ENCODE assay signal across 23 cellular contexts in the genomic region with DNA sequence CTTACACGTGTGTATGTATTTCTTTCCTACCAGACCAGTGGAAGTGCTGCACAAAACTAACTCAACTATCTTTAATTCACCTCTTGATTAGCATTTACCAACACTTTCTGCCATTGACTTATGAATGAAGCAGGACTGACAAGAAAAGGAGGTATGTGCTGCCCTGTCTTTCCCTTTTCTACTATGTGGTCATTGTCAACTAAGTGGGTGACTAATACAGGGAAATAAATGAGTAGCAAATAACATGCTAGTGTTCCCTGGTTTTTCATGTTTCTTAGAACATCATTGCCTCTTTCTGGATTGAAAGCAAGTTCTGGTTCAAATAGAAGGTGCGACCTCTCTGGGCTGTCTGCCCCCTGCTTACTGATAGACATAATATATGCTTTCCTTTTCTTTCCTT.
DNase-seq lines count a peak whose midpoint lies in the region; ATAC-seq, FAIRE-seq and TF ChIP-seq lines count a peak whose summit lies in the region.
"Had no signal": no experiment of that assay in that cellular context is flagged by ENCODE, and none has a peak within 500 bp of the region (broad histone marks: within the 10 kb centered on the region; RNA-seq: fewer than 3 reads in every experiment).

No MANE protein-coding gene starts in this region.

- TF ChIP-seq POLR2A in H54 (IDR thresholded peaks at IDR 0.05; ENCODE audit: low read depth, low read length): no peak

- DNase-seq in H54 (ENCODE audit: insufficient read length, low spot score) (no peak), NCI-H524 (lab: John Stamatoyannopoulos, UW) (no peak)
- DNase-seq in central memory CD4-positive, alpha-beta T cell: no peak
- DNase-seq: activated CD4-positive, alpha-beta T cell treated with anti-CD3 and anti-CD28 coated beads for 48 hours; activated CD8-positive, alpha-beta memory T cell treated with anti-CD3 and anti-CD28 coated beads, Interleukin-2, amount 50 U/mL, for 4 hours; anterior cingulate cortex; DMS 273 treated with DMSO at 0.1 percent for 48 hours; H7; MV-4-11; NCI-H1930; NK-92 treated with Interleukin-12 subunit alpha and Interleukin-12 subunit beta, amount 100 ng/mL, for 24 hours; occipital lobe; right cardiac atrium; stimulated activated CD4-positive, alpha-beta T cell treated with anti-CD3 and anti-CD28 coated beads, Interleukin-15, amount 100 ng/mL, for 24 hours; thyroid gland had no signal

- ATAC-seq in GM18502 (IDR thresholded peaks at IDR 0.05; ENCODE audit: poor library complexity, unreplicated experiment): peak; percentile 57
- ATAC-seq in GM19452 (IDR thresholded peaks at IDR 0.05; ENCODE audit: unreplicated experiment): peak; percentile 52
- ATAC-seq in HG02870 (IDR thresholded peaks at IDR 0.05; ENCODE audit: unreplicated experiment): peak; percentile 69
- peak; percentile 39 for ATAC-seq in HG03460 (IDR thresholded peaks at IDR 0.05; ENCODE audit: unreplicated experiment)
- no peak for ATAC-seq in GM18517 (IDR thresholded peaks at IDR 0.05; ENCODE audit: unreplicated experiment)
- ATAC-seq: A549; K562; right cardiac atrium; stimulated activated effector memory CD8-positive, alpha-beta T cell treated with anti-CD3 and anti-CD28 coated beads, Interleukin-12 subunit alpha, Interleukin-12 subunit beta, amount 100 ng/mL, for 72 hours had no signal

- FAIRE-seq in H54 (lab: Jason Lieb, UNC): no peak
- FAIRE-seq: A549, K562 had no signal
